16 cellular contexts compared by ENCODE assay signal in genomic region chr20:24334830-24335229, GRCh38.
DNase-seq lines count a peak whose midpoint lies in the region; ATAC-seq, FAIRE-seq and TF ChIP-seq lines count a peak whose summit lies in the region.
"Had no signal": no experiment of that assay in that cellular context is flagged by ENCODE, and none has a peak within 500 bp of the region (broad histone marks: within the 10 kb centered on the region; RNA-seq: fewer than 3 reads in every experiment).

No MANE protein-coding gene starts in this region.

- H2AFZ ChIP-seq in GM12878 (ENCODE audit: control insufficient read depth, low read depth, low read length) = no peak overlapping the region
- no peak overlapping the region for H2AFZ ChIP-seq in trophoblast cell (ENCODE audit: insufficient read depth, low read length, poor library complexity)
- H2AFZ ChIP-seq in MM.1S (ENCODE audit: low read length) = no peak overlapping the region

- H4K12ac ChIP-seq in trophoblast cell (ENCODE audit: low read depth, low read length) = no peak overlapping the region

- POLR2A ChIA-PET in GM12878 (lab: Charles Lee) = no interaction called here

- WGBS in GM12878 (ENCODE audit: insufficient coverage, insufficient replicate concordance, low lambda C conversion rate, missing lambda C conversion rate) = 29% methylated on average over 2 of the region's 2 CpGs
- 100% methylated on average over 1 of the region's 2 CpGs for WGBS in trophoblast cell (ENCODE audit: extremely low coverage, insufficient coverage, insufficient read length)

- TF ChIP-seq RAD21 in GM12878 (IDR thresholded peaks at IDR 0.05; ENCODE audit: insufficient read depth, low read depth, low read length) = no peak

- H3K9me3 ChIP-seq in GM12878 (replicated peaks; ENCODE audit: control insufficient read depth, insufficient read depth, low read length) = no peaks in the 10 kb centered on the region
- peaks cover 2% of the 10 kb centered on the region for H3K9me3 ChIP-seq in trophoblast cell (ENCODE audit: insufficient read depth, low read depth, low read length)
- no peaks in the 10 kb centered on the region for H3K9me3 ChIP-seq in MM.1S (replicated peaks; ENCODE audit: insufficient read depth, low read length)
- H3K9me3 ChIP-seq: BLaER1, Caco-2 had no signal

- no peak overlapping the region for H2BK12ac ChIP-seq in trophoblast cell (ENCODE audit: low read length)

- H3F3A ChIP-seq in MM.1S (ENCODE audit: insufficient read depth, low read length) = no peaks in the 10 kb centered on the region

- RAD21 ChIA-PET in GM12878 (lab: Charles Lee; ENCODE audit: unreplicated experiment) = no interaction called here

- H3K9me2 ChIP-seq in MM.1S (replicated peaks; ENCODE audit: insufficient read depth, low read length) = no peaks in the 10 kb centered on the region

- CTCF ChIA-PET in GM12878 (lab: Yijun Ruan, JAX) = no interaction called here

- no peak overlapping the region for H2AK5ac ChIP-seq in trophoblast cell (ENCODE audit: low read length)

- no peak overlapping the region for H3K18ac ChIP-seq in trophoblast cell (ENCODE audit: low read length)

- no peak overlapping the region for H4K91ac ChIP-seq in trophoblast cell (ENCODE audit: low read depth, low read length)

- H3K23ac ChIP-seq in trophoblast cell (ENCODE audit: low read length) = peak overlapping the region; percentile 70

- BruUV-seq in GM12878 (replicated peaks; lab: Mats Ljungman, UMichigan) = no TSS peak

- FAIRE-seq in GM12891 (lab: Jason Lieb, UNC) (peak; percentile 63), GM18507 (lab: Jason Lieb, UNC) (peak; percentile 35), GM12878 (lab: Jason Lieb, UNC) (peak; percentile 66)

- H4K8ac ChIP-seq in trophoblast cell (ENCODE audit: low read depth, low read length) = no peak overlapping the region

- in situ Hi-C loops in GM12878 (cut with MboI) = no loop called here
- in situ Hi-C loops in G401 (cut with HindIII; ENCODE audit: low sequenced_read_pairs) = no loop called here

- TF ChIP-seq CTCF in GM12878 (IDR thresholded peaks at IDR 0.05 in 2 of 3, conservative IDR thresholded peaks at IDR 0.05 in 1 of 3; ENCODE audit: control insufficient read depth in 2 of 3, extremely low read depth in 1 of 3, insufficient read depth in 1 of 3, low read depth in 3 of 3, low read length in 3 of 3) (no peak), MM.1S (IDR thresholded peaks at IDR 0.05; ENCODE audit: low read length) (no peak)

- H3K79me1 ChIP-seq in trophoblast cell (ENCODE audit: low read length) = no peaks in the 10 kb centered on the region

- no peak for TF ChIP-seq EP300 in GM12878 (IDR thresholded peaks at IDR 0.05; ENCODE audit: borderline replicate concordance in 1 of 2, control insufficient read depth in 1 of 2, low read depth in 2 of 2, low read length in 2 of 2)

- ATAC-seq in GM12878 (no peak), sciatic nerve (no peak)

- H3K4me3 ChIP-seq in GM12878 (no peak overlapping the region), trophoblast cell (ENCODE audit: low read depth, low read length) (no peak overlapping the region), MM.1S (ENCODE audit: low read length) (no peak overlapping the region)
- H3K4me3 ChIP-seq: BLaER1 had no signal

- DNase-seq in GM12891 (ENCODE audit: insufficient read length, low spot score) (no peak), GM18507 (ENCODE audit: extremely low spot score, insufficient read length, low read depth) (no peak), GM12878 (ENCODE audit: low read depth, low spot score) (no peak), trophoblast cell (no peak), G401 (ENCODE audit: low spot score) (no peak), MM.1S (no peak), sciatic nerve (ENCODE audit: low spot score) (no peak)
- DNase-seq: AML-193; Caco-2; CD8-positive, alpha-beta memory T cell; DND-41; GF-D8; HCEC 1CT; KG1 had no signal

- H3K4me1 ChIP-seq in GM12878 (ENCODE audit: control insufficient read depth, insufficient read depth, low read length) (no peaks in the 10 kb centered on the region), trophoblast cell (ENCODE audit: control insufficient read depth in 1 of 2, insufficient read depth in 2 of 2, low read length in 2 of 2) (no peaks in the 10 kb centered on the region), MM.1S (ENCODE audit: low read length) (no peaks in the 10 kb centered on the region)
- H3K4me1 ChIP-seq: Caco-2 had no signal

- H3K9ac ChIP-seq in GM12878 (ENCODE audit: control insufficient read depth, insufficient read depth, low read length) (no peak overlapping the region), trophoblast cell (ENCODE audit: low read length) (no peak overlapping the region), MM.1S (ENCODE audit: low read length) (no peak overlapping the region)
- H3K9ac ChIP-seq: BLaER1 had no signal

- SMC1A ChIA-PET in GM12878 (lab: Charles Lee; ENCODE audit: uncharacterized antibody, unreplicated experiment) = no interaction called here

- no peak overlapping the region for H3K4ac ChIP-seq in trophoblast cell (ENCODE audit: low read depth, low read length)

- intact Hi-C loops in GM12878 (cut with micrococcal nuclease; ENCODE audit: unreplicated experiment) (no loop called here), sciatic nerve (cut with DNase I) (no loop called here)

- no peaks in the 10 kb centered on the region for H3K79me2 ChIP-seq in GM12878 (ENCODE audit: control insufficient read depth, insufficient read depth, low read length)
- H3K79me2 ChIP-seq in trophoblast cell (ENCODE audit: control insufficient read depth, insufficient read depth, low read length, poor library complexity) = no peaks in the 10 kb centered on the region
- no peaks in the 10 kb centered on the region for H3K79me2 ChIP-seq in MM.1S (ENCODE audit: low read length)

- H4K20me1 ChIP-seq in GM12878 (ENCODE audit: control insufficient read depth, insufficient read depth) (no peaks in the 10 kb centered on the region), MM.1S (ENCODE audit: insufficient read depth, low read length) (no peaks in the 10 kb centered on the region)
- H4K20me1 ChIP-seq: BLaER1 had no signal

- H3K4me2 ChIP-seq in GM12878 (ENCODE audit: control insufficient read depth, insufficient read depth) = no peak overlapping the region
- no peak overlapping the region for H3K4me2 ChIP-seq in trophoblast cell (ENCODE audit: low read length)
- H3K4me2 ChIP-seq in MM.1S (ENCODE audit: low read depth, low read length) = no peak overlapping the region
- H3K4me2 ChIP-seq: BLaER1 had no signal

- H2BK120ac ChIP-seq in trophoblast cell (ENCODE audit: insufficient read depth, low read length, poor library complexity) = no peak overlapping the region

- no peak overlapping the region for H3K14ac ChIP-seq in trophoblast cell (ENCODE audit: low read length)

- H3K27ac ChIP-seq in GM12878 (ENCODE audit: control insufficient read depth, insufficient read depth) (no peak overlapping the region), trophoblast cell (ENCODE audit: low read depth, low read length) (no peak overlapping the region), MM.1S (ENCODE audit: low read length) (no peak overlapping the region)
- H3K27ac ChIP-seq: BLaER1, HL-60 had no signal

- no peaks in the 10 kb centered on the region for H3K27me3 ChIP-seq in GM12878 (replicated peaks in 1 of 2; ENCODE audit: control insufficient read depth in 2 of 2, insufficient read depth in 2 of 2, low read length in 1 of 2)
- H3K27me3 ChIP-seq in trophoblast cell (ENCODE audit: insufficient read depth, low read length) = no peaks in the 10 kb centered on the region
- no peaks in the 10 kb centered on the region for H3K27me3 ChIP-seq in MM.1S (replicated peaks; ENCODE audit: insufficient read depth, low read length)
- H3K27me3 ChIP-seq: BLaER1 had no signal

- no peak overlapping the region for H2BK5ac ChIP-seq in trophoblast cell (ENCODE audit: low read depth, low read length, poor library complexity)

- no peak for TF ChIP-seq POLR2A in GM12891 (IDR thresholded peaks at IDR 0.05; ENCODE audit: low read depth, low read length)
- TF ChIP-seq POLR2A in GM12878 (IDR thresholded peaks at IDR 0.05; ENCODE audit: low read depth, low read length) = no peak

- H3K36me3 ChIP-seq in GM12878 (ENCODE audit: control insufficient read depth in 2 of 2, insufficient read depth in 2 of 2, low read length in 1 of 2) (no peaks in the 10 kb centered on the region), trophoblast cell (ENCODE audit: control insufficient read depth in 1 of 2, insufficient read depth in 2 of 2, low read length in 2 of 2) (no peaks in the 10 kb centered on the region), MM.1S (replicated peaks; ENCODE audit: insufficient read depth, low read length) (no peaks in the 10 kb centered on the region)
- H3K36me3 ChIP-seq: BLaER1 had no signal

TF ChIP-seq in GM12891, 5 proteins besides CTCF, POLR2A, EP300 and RAD21:
- no peak for TF ChIP-seq POU2F2 (IDR thresholded peaks at IDR 0.05; ENCODE audit: low read depth, low read length)
- TF ChIP-seq TAF1 (IDR thresholded peaks at IDR 0.05; ENCODE audit: low read depth, low read length) = no peak
- TF ChIP-seq PAX5 (IDR thresholded peaks at IDR 0.05; ENCODE audit: insufficient read depth, low read length, severe bottlenecking) = no peak
- TF ChIP-seq SPI1 (IDR thresholded peaks at IDR 0.05; ENCODE audit: low read depth, low read length) = no peak
- no peak for TF ChIP-seq POLR2AphosphoS5 (IDR thresholded peaks at IDR 0.05; ENCODE audit: low read depth, low read length)

TF ChIP-seq in GM12878, 131 proteins besides CTCF, POLR2A, EP300 and RAD21 (continues in another document):
- TF ChIP-seq GABPA (IDR thresholded peaks at IDR 0.05; ENCODE audit: low read depth) (no peak), JUND (IDR thresholded peaks at IDR 0.05; ENCODE audit: low read depth, low read length) (no peak), EGR1 (IDR thresholded peaks at IDR 0.05; ENCODE audit: borderline replicate concordance in 1 of 2, low read depth in 2 of 2, low read length in 2 of 2) (no peak), STAT1 (conservative IDR thresholded peaks at IDR 0.05) (no peak)
